Comparison of ENCODE assay signal across 8 cellular contexts in genomic region chr2:6828299-6828584, GRCh38. TPM values are rescaled to one million over a fixed set of nuclear protein-coding genes. Genes with fewer than 3 reads are reported as not detected.
A peak's percentile ranks its signal among the peaks of the same experiment; 100 is the strongest.
DNase-seq lines count a peak whose midpoint lies in the region; ATAC-seq and TF ChIP-seq lines count a peak whose summit lies in the region.

No MANE protein-coding gene starts in this region.

- ATAC-seq in lung (ENCODE audit: insufficient read depth, low FRiP score), result no peak

- peak; percentile 3 for DNase-seq in DMS53 treated with DMSO at 0.1 percent for 48 hours (lab: John Stamatoyannopoulos, UW; ENCODE audit: unreplicated experiment)
- DNase-seq in NCI-H1436 treated with DMSO at 0.1 percent for 48 hours (lab: John Stamatoyannopoulos, UW), result peak; percentile 37
- no peak for DNase-seq in lung (ENCODE audit: low spot score)
- DNase-seq in foreskin melanocyte, result no peak
- no peak for DNase-seq in GDM1 (lab: John Stamatoyannopoulos, UW)
- no peak for DNase-seq in effector memory CD4-positive, alpha-beta T cell
- no peak for DNase-seq in activated CD4-positive, CD25-positive, alpha-beta regulatory T cell treated with anti-CD3 and anti-CD28 coated beads, Interleukin-2, amount 50 U/mL, for 72 hours

- H3K9me3 Mint-ChIP-seq in brain, result peaks cover 29 to 37% (median 30%) of the 10 kb centered on the region in 5 experiments

- peak overlapping the region; percentile 54 to 78 (median 70) for H3K4me3 Mint-ChIP-seq in brain

- 7 to 11% methylated on average over 2 of the region's 2 CpGs for WGBS in lung, 2 donors

- no peak overlapping the region for H3K4me3 ChIP-seq in lung
- no peak overlapping the region for H3K4me3 ChIP-seq in effector memory CD4-positive, alpha-beta T cell (ENCODE audit: insufficient read depth, low read depth, low read length, poor library complexity, severe bottlenecking)

- TF ChIP-seq CTCF in brain (conservative IDR thresholded peaks at IDR 0.05) (peak; percentile 67 to 78), lung (IDR thresholded peaks at IDR 0.05; ENCODE audit: control extremely low read depth, extremely low read depth) (peak; percentile 22)

- H3K4me1 Mint-ChIP-seq in brain, result peaks cover 34% of the 10 kb centered on the region

- H3K27me3 Mint-ChIP-seq in brain, result peaks cover 4% of the 10 kb centered on the region

- H3K4me1 ChIP-seq in lung (ENCODE audit: control insufficient read depth in 2 of 2, insufficient read depth in 2 of 2, low read length in 2 of 2), result peaks cover 1 to 3% of the 10 kb centered on the region in 2 donors
- H3K4me1 ChIP-seq in effector memory CD4-positive, alpha-beta T cell (ENCODE audit: control insufficient read depth, insufficient read depth, low read length, poor library complexity, severe bottlenecking), result no peaks in the 10 kb centered on the region

- H3K27ac ChIP-seq in lung (ENCODE audit: low read depth in 1 of 2, low read length in 1 of 2), result no peak overlapping the region
- no peak overlapping the region for H3K27ac ChIP-seq in effector memory CD4-positive, alpha-beta T cell (ENCODE audit: insufficient read depth, low read length, poor library complexity, severe bottlenecking)

- H3K27ac Mint-ChIP-seq in brain, result peak overlapping the region; percentile 88 to 95 (median 94)

- no peaks in the 10 kb centered on the region for H3K36me3 ChIP-seq in lung (ENCODE audit: control insufficient read depth in 2 of 2, insufficient read depth in 2 of 2, low read length in 2 of 2)
- H3K36me3 ChIP-seq in effector memory CD4-positive, alpha-beta T cell (ENCODE audit: control insufficient read depth, insufficient read depth, low read length), result no peaks in the 10 kb centered on the region

- H3K27me3 ChIP-seq in lung (ENCODE audit: control insufficient read depth, insufficient read depth), result no peaks in the 10 kb centered on the region
- H3K27me3 ChIP-seq in effector memory CD4-positive, alpha-beta T cell (replicated peaks; ENCODE audit: control insufficient read depth, insufficient read depth, low read length, poor library complexity, severe bottlenecking), result no peaks in the 10 kb centered on the region

- peaks cover 18% of the 10 kb centered on the region for H3K36me3 Mint-ChIP-seq in brain

- H3K9me3 ChIP-seq in lung (ENCODE audit: control insufficient read depth in 2 of 2, insufficient read depth in 1 of 2, low read length in 1 of 2), result peaks cover 0 to 3% of the 10 kb centered on the region in 2 donors
- H3K9me3 ChIP-seq in effector memory CD4-positive, alpha-beta T cell (ENCODE audit: control insufficient read depth, low read length), result no peaks in the 10 kb centered on the region

RNA-seq across cellular contexts. Expression of gene CMPK2, which starts 37.5 kb away (rescaled TPM):
- polyA plus RNA-seq in brain (ENCODE audit: insufficient read depth, low read depth, low replicate concordance) (5.9 TPM), lung (10 to 100 TPM in 1 of 2 donors, 1 to 10 TPM in 1; 5.7 to 11.8 TPM)
- 10 to 100 TPM; 10.6 to 14.8 TPM for total RNA-seq in lung

RNA-seq across cellular contexts. Expression of gene RSAD2, which starts 49.3 kb away (rescaled TPM):
- polyA plus RNA-seq in brain (ENCODE audit: insufficient read depth, low read depth, low replicate concordance) (2.4 TPM), lung (10 to 100 TPM in 1 of 2 donors, 1 to 10 TPM in 1; 3.3 to 12.4 TPM)
- 10 to 100 TPM; 11.5 to 13.2 TPM for total RNA-seq in lung

Comparison
In these comparisons a context has a peak if more than half of its experiments do, and no peak if none do; other contexts are left out.
1. DNase-seq: peak in DMS53 treated with DMSO at 0.1 percent for 48 hours (single experiment) and NCI-H1436 treated with DMSO at 0.1 percent for 48 hours (single experiment); none in lung (single experiment), foreskin melanocyte (single experiment), GDM1 (single experiment), effector memory CD4-positive, alpha-beta T cell (0 of 3) and activated CD4-positive, CD25-positive, alpha-beta regulatory T cell treated with anti-CD3 and anti-CD28 coated beads, Interleukin-2, amount 50 U/mL, for 72 hours (single experiment).